In genomic region chr16:53498984-53499383, GRCh38 we compare ENCODE assay signal across 24 cellular contexts. TPM values are rescaled to one million over a fixed set of nuclear protein-coding genes. Genes with fewer than 3 reads are reported as not detected.
DNase-seq lines count a peak whose midpoint lies in the region; ATAC-seq and TF ChIP-seq lines count a peak whose summit lies in the region.
"Had no signal": no experiment of that assay in that cellular context is flagged by ENCODE, and none has a peak within 500 bp of the region (broad histone marks: within the 10 kb centered on the region; RNA-seq: fewer than 3 reads in every experiment).

No MANE protein-coding gene starts in this region.

- CTCF ChIA-PET in CD4-positive, alpha-beta T cell (lab: Charles Lee), result interaction anchor here (0.6 to 1.5 kb wide), 2 partner anchors 19 to 55 kb away, joined by 3 to 8 read pairs; no protein-coding TSS in a partner anchor
- CTCF ChIA-PET in naive thymus-derived CD4-positive, alpha-beta T cell (lab: Charles Lee), result interaction anchor here (0.6 to 1.3 kb wide), 2 partner anchors 21 to 64 kb away, joined by 3 to 4 read pairs; partner anchors contain the start of gene RBL2

- no peak overlapping the region for H3K4me3 ChIP-seq in Peyer's patch
- no peak overlapping the region for H3K4me3 ChIP-seq in naive thymus-derived CD4-positive, alpha-beta T cell (ENCODE audit: low read length)
- no peak overlapping the region for H3K4me3 ChIP-seq in H7 (ENCODE audit: insufficient read depth, low read depth, low read length)
- H3K4me3 ChIP-seq in left lung, result no peak overlapping the region
- H3K4me3 ChIP-seq: cardiac muscle cell, psoas muscle had no signal

- no peak for ATAC-seq in CD4-positive, alpha-beta T cell (ENCODE audit: poor library complexity)
- peak; percentile 2 for ATAC-seq in activated naive CD8-positive, alpha-beta T cell treated with anti-CD3 and anti-CD28 coated beads, Interleukin-2, amount 50 U/mL, for 24 hours
- ATAC-seq in naive thymus-derived CD4-positive, alpha-beta T cell, result no peak
- ATAC-seq in left lung, result no peak
- ATAC-seq: esophagus mucosa, foreskin keratinocyte, psoas muscle had no signal

- no peak for TF ChIP-seq POLR2A in Peyer's patch (IDR thresholded peaks at IDR 0.05)

- intact Hi-C loops in CD4-positive, alpha-beta T cell (cut with DNase I, micrococcal nuclease), result loop anchor here in 1 of 2 experiments (2.0 kb wide), 1 partner anchor 16 kb away; no protein-coding TSS in a partner anchor
- intact Hi-C loops in naive thymus-derived CD4-positive, alpha-beta T cell (cut with micrococcal nuclease), result no loop called here
- intact Hi-C loops in left lung (cut with DNase I), result no loop called here

- H3K36me3 ChIP-seq in Peyer's patch (peaks cover 0 to 46% (median 0%) of the 10 kb centered on the region in 3 donors), H7 (replicated peaks; ENCODE audit: control insufficient read depth, insufficient read depth, low read length) (peaks cover 8% of the 10 kb centered on the region), left lung (peaks cover 0 to 53% of the 10 kb centered on the region in 2 donors)
- H3K36me3 ChIP-seq in naive thymus-derived CD4-positive, alpha-beta T cell (ENCODE audit: control insufficient read depth in 2 of 3, insufficient read depth in 3 of 3, low read length in 3 of 3), result peaks cover 11 to 53% (median 13%) of the 10 kb centered on the region in 3 experiments

- H3K27me3 Mint-ChIP-seq in CD4-positive, alpha-beta T cell, result no peaks in the 10 kb centered on the region
- no peaks in the 10 kb centered on the region for H3K27me3 Mint-ChIP-seq in activated naive CD8-positive, alpha-beta T cell treated with anti-CD3 and anti-CD28 coated beads, Interleukin-2, amount 50 U/mL, for 24 hours
- no peaks in the 10 kb centered on the region for H3K27me3 Mint-ChIP-seq in naive thymus-derived CD4-positive, alpha-beta T cell
- H3K27me3 Mint-ChIP-seq: activated CD4-positive, alpha-beta T cell treated with anti-CD3 and anti-CD28 coated beads, Interleukin-2, amount 10 ng/mL, durations not matched to agents 7 days and 5 days had no signal

- H3K27ac ChIP-seq in CD4-positive, alpha-beta T cell (ENCODE audit: low read depth, low read length), result peak overlapping the region; percentile 51
- H3K27ac ChIP-seq in Peyer's patch (peak overlapping the region in 3 of 4 donors; percentile 14 to 79 (median 65)), left lung (no peak overlapping the region)
- peak overlapping the region; percentile 29 for H3K27ac ChIP-seq in naive thymus-derived CD4-positive, alpha-beta T cell (ENCODE audit: low read depth, low read length)
- H3K27ac ChIP-seq: cardiac muscle cell, foreskin keratinocyte, KMS-11, psoas muscle had no signal

- H3K9me3 Mint-ChIP-seq in CD4-positive, alpha-beta T cell, result no peaks in the 10 kb centered on the region
- H3K9me3 Mint-ChIP-seq in activated naive CD8-positive, alpha-beta T cell treated with anti-CD3 and anti-CD28 coated beads, Interleukin-2, amount 50 U/mL, for 24 hours, result no peaks in the 10 kb centered on the region
- no peaks in the 10 kb centered on the region for H3K9me3 Mint-ChIP-seq in naive thymus-derived CD4-positive, alpha-beta T cell
- H3K9me3 Mint-ChIP-seq: activated CD4-positive, alpha-beta T cell treated with anti-CD3 and anti-CD28 coated beads, Interleukin-2, amount 10 ng/mL, durations not matched to agents 7 days and 5 days had no signal

- peaks cover 78% of the 10 kb centered on the region for H3K4me1 Mint-ChIP-seq in CD4-positive, alpha-beta T cell (ENCODE audit: low read depth)
- peaks cover 46% of the 10 kb centered on the region for H3K4me1 Mint-ChIP-seq in activated naive CD8-positive, alpha-beta T cell treated with anti-CD3 and anti-CD28 coated beads, Interleukin-2, amount 50 U/mL, for 24 hours
- H3K4me1 Mint-ChIP-seq in naive thymus-derived CD4-positive, alpha-beta T cell, result peaks cover 36 to 76% (median 57%) of the 10 kb centered on the region in 7 donors

- H3K4me1 ChIP-seq in Peyer's patch (peaks cover 0 to 30% (median 6%) of the 10 kb centered on the region in 4 donors), left lung (peaks cover 0 to 22% of the 10 kb centered on the region in 2 donors)
- H3K4me1 ChIP-seq in naive thymus-derived CD4-positive, alpha-beta T cell (ENCODE audit: control insufficient read depth in 2 of 2, insufficient read depth in 2 of 2, low read length in 2 of 2), result peaks cover 19 to 29% of the 10 kb centered on the region in 2 donors

- peak overlapping the region; percentile 56 for H3K27ac Mint-ChIP-seq in CD4-positive, alpha-beta T cell
- peak overlapping the region; percentile 54 for H3K27ac Mint-ChIP-seq in activated naive CD8-positive, alpha-beta T cell treated with anti-CD3 and anti-CD28 coated beads, Interleukin-2, amount 50 U/mL, for 24 hours
- peak overlapping the region in 8 of 9 donors; percentile 49 to 91 (median 64) for H3K27ac Mint-ChIP-seq in naive thymus-derived CD4-positive, alpha-beta T cell
- H3K27ac Mint-ChIP-seq: activated CD4-positive, alpha-beta T cell treated with anti-CD3 and anti-CD28 coated beads, Interleukin-2, amount 10 ng/mL, durations not matched to agents 7 days and 5 days had no signal

- DNase-seq in CD4-positive, alpha-beta T cell, result no peak
- no peak for DNase-seq in Peyer's patch
- DNase-seq in activated naive CD8-positive, alpha-beta T cell treated with anti-CD3 and anti-CD28 coated beads, Interleukin-2, amount 50 U/mL, for 24 hours, result no peak
- no peak for DNase-seq in naive thymus-derived CD4-positive, alpha-beta T cell
- DNase-seq in CD1c-positive myeloid dendritic cell (ENCODE audit: extremely low spot score), result no peak
- no peak for DNase-seq in H7
- no peak for DNase-seq in left lung
- DNase-seq: activated CD4-positive, alpha-beta T cell treated with anti-CD3 and anti-CD28 coated beads, Interleukin-2, amount 10 ng/mL, durations not matched to agents 7 days and 5 days; activated naive CD4-positive, alpha-beta T cell treated with Interleukin-2 at 50 U/mL for 16 hours; aorta; C1 segment of cervical spinal cord; cortex of kidney; foreskin keratinocyte; HCEC 1CT; NCI-H1417 treated with DMSO at 0.1 percent for 48 hours; NCI-H2081 treated with DMSO at 0.1 percent for 48 hours; NCI-H345; occipital lobe; psoas muscle; SIG-M5; T1000 had no signal

- POLR2A ChIA-PET in CD4-positive, alpha-beta T cell (lab: Charles Lee), result interaction anchor here (0.6 to 9.6 kb wide), 8 partner anchors 10 to 63 kb away, joined by 3 to 166 read pairs (median 4); partner anchors contain the start of gene RBL2
- POLR2A ChIA-PET in naive thymus-derived CD4-positive, alpha-beta T cell (lab: Charles Lee), result interaction anchor here (0.7 to 7.8 kb wide), 11 partner anchors 9 to 64 kb away, joined by 3 to 70 read pairs (median 5); partner anchors contain the start of gene RBL2

- no peaks in the 10 kb centered on the region for H3K27me3 ChIP-seq in CD4-positive, alpha-beta T cell (ENCODE audit: control insufficient read depth, insufficient read depth, low read length)
- H3K27me3 ChIP-seq in Peyer's patch (no peaks in the 10 kb centered on the region), H7 (ENCODE audit: control insufficient read depth, insufficient read depth, low read length) (no peaks in the 10 kb centered on the region), left lung (no peaks in the 10 kb centered on the region)
- no peaks in the 10 kb centered on the region for H3K27me3 ChIP-seq in naive thymus-derived CD4-positive, alpha-beta T cell (ENCODE audit: control insufficient read depth in 2 of 2, insufficient read depth in 2 of 2, low read length in 2 of 2)
- H3K27me3 ChIP-seq: cardiac muscle cell, foreskin keratinocyte had no signal

- no peak for TF ChIP-seq CTCF in CD4-positive, alpha-beta T cell (IDR thresholded peaks at IDR 0.05)
- TF ChIP-seq CTCF in Peyer's patch (IDR thresholded peaks at IDR 0.05) (no peak), left lung (IDR thresholded peaks at IDR 0.05) (no peak)

- H3K4me3 Mint-ChIP-seq in CD4-positive, alpha-beta T cell, result peak overlapping the region; percentile 30
- no peak overlapping the region for H3K4me3 Mint-ChIP-seq in activated naive CD8-positive, alpha-beta T cell treated with anti-CD3 and anti-CD28 coated beads, Interleukin-2, amount 50 U/mL, for 24 hours
- H3K4me3 Mint-ChIP-seq in naive thymus-derived CD4-positive, alpha-beta T cell, result peak overlapping the region in 9 of 10 donors; percentile 15 to 86 (median 49)
- H3K4me3 Mint-ChIP-seq: activated CD4-positive, alpha-beta T cell treated with anti-CD3 and anti-CD28 coated beads, Interleukin-2, amount 10 ng/mL, durations not matched to agents 7 days and 5 days had no signal

- no peaks in the 10 kb centered on the region for H3K9me3 ChIP-seq in CD4-positive, alpha-beta T cell (ENCODE audit: control insufficient read depth, low read length)
- H3K9me3 ChIP-seq in Peyer's patch, result no peaks in the 10 kb centered on the region
- no peaks in the 10 kb centered on the region for H3K9me3 ChIP-seq in naive thymus-derived CD4-positive, alpha-beta T cell (ENCODE audit: control insufficient read depth in 2 of 3, low read length in 3 of 3)
- no peaks in the 10 kb centered on the region for H3K9me3 ChIP-seq in left lung
- H3K9me3 ChIP-seq: psoas muscle had no signal

- peaks cover 85% of the 10 kb centered on the region for H3K36me3 Mint-ChIP-seq in CD4-positive, alpha-beta T cell (ENCODE audit: low read depth)
- peaks cover 46% of the 10 kb centered on the region for H3K36me3 Mint-ChIP-seq in activated naive CD8-positive, alpha-beta T cell treated with anti-CD3 and anti-CD28 coated beads, Interleukin-2, amount 50 U/mL, for 24 hours (ENCODE audit: low read depth)
- H3K36me3 Mint-ChIP-seq in naive thymus-derived CD4-positive, alpha-beta T cell, result peaks cover 0 to 55% (median 48%) of the 10 kb centered on the region in 5 donors

RNA-seq across cellular contexts. Expression of gene AKTIP, which starts 4.0 kb away (rescaled TPM):
- 10 to 100 TPM; 51.2 to 53.3 TPM for total RNA-seq in CD4-positive, alpha-beta T cell
- total RNA-seq in Peyer's patch (10 to 100 TPM; 34.6 to 83.5 (median 43.6) TPM), left lung (10 to 100 TPM; 36.9 to 43.5 TPM)
- total RNA-seq in naive thymus-derived CD4-positive, alpha-beta T cell, result 100 to 1,000 TPM in 2 of 5 experiments, 10 to 100 TPM in 3; 42.9 to 122 (median 66.7) TPM
- polyA plus RNA-seq in naive thymus-derived CD4-positive, alpha-beta T cell, result 100 to 1,000 TPM; 102 to 130 TPM
- 17.6 and 19.0 TPM in 2 replicates for total RNA-seq in H7 (2014; rRNA removed; shearing (Covaris generic))

Comparison
In these comparisons a context has a peak if more than half of its experiments do, and no peak if none do; other contexts are left out.
1. H3K27ac ChIP-seq: peak in CD4-positive, alpha-beta T cell (single experiment), Peyer's patch (3 of 4) and naive thymus-derived CD4-positive, alpha-beta T cell (single experiment); none in left lung (0 of 2).
2. Peak in every context shown above with its lines, with median percentiles within 50 percentile points of each other: H3K27ac Mint-ChIP-seq.